20 cellular contexts compared by ENCODE assay signal in genomic region chr3:150421256-150421655, GRCh38. TPM values are rescaled to one million over a fixed set of nuclear protein-coding genes. Genes with fewer than 3 reads are reported as not detected.
DNase-seq lines count a peak whose midpoint lies in the region; ATAC-seq, FAIRE-seq and TF ChIP-seq lines count a peak whose summit lies in the region.
"Had no signal": no experiment of that assay in that cellular context is flagged by ENCODE, and none has a peak within 500 bp of the region (broad histone marks: within the 10 kb centered on the region; RNA-seq: fewer than 3 reads in every experiment).

No MANE protein-coding gene starts in this region.

- peaks cover 65 to 71% (median 68%) of the 10 kb centered on the region in 3 donors for H3K4me1 Mint-ChIP-seq in T-cell

- H3K36me3 Mint-ChIP-seq in T-cell = peaks cover 24% of the 10 kb centered on the region

- no peak for TF ChIP-seq CTCF in PC-9 (conservative IDR thresholded peaks at IDR 0.05)
- TF ChIP-seq CTCF in fibroblast of lung (conservative IDR thresholded peaks at IDR 0.05 in 1 of 2, IDR thresholded peaks at IDR 0.05 in 1 of 2; ENCODE audit: low read depth in 1 of 2, low read length in 2 of 2) = no peak
- TF ChIP-seq CTCF in smooth muscle cell (IDR thresholded peaks at IDR 0.05; ENCODE audit: borderline replicate concordance, insufficient read depth, poor library complexity, severe bottlenecking) = no peak

- peaks cover 61% of the 10 kb centered on the region for H3K4me1 ChIP-seq in PC-9 (replicated peaks; ENCODE audit: insufficient read depth)
- peaks cover 11% of the 10 kb centered on the region for H3K4me1 ChIP-seq in fibroblast of lung (ENCODE audit: control insufficient read depth, extremely low read depth, insufficient read depth, low read length)
- peaks cover 43% of the 10 kb centered on the region for H3K4me1 ChIP-seq in smooth muscle cell (ENCODE audit: low read depth)

- peak; percentile 43 for FAIRE-seq in H54 (lab: Jason Lieb, UNC)
- FAIRE-seq: GM18507, H1, HepG2 had no signal

- intact Hi-C loops in PC-9 (cut with micrococcal nuclease; ENCODE audit: unreplicated experiment) (no loop called here), left cardiac atrium (cut with DNase I) (no loop called here)

- H3K27ac ChIP-seq in PC-9 = 0 out of 2 replicates have a peak overlapping the region, but pooled peaks have one; percentile 25
- H3K27ac ChIP-seq in fibroblast of lung (ENCODE audit: insufficient read depth, low read length) = no peak overlapping the region
- peak overlapping the region; percentile 10 for H3K27ac ChIP-seq in smooth muscle cell (ENCODE audit: low read depth)
- H3K27ac ChIP-seq: BLaER1 treated with 17β-estradiol and CSF1 and Interleukin-3, amounts not matched to agents 10 nM and 100 nM; KMS-11; SJCRH30 had no signal

- no peak overlapping the region for H2AFZ ChIP-seq in PC-9
- no peak overlapping the region for H2AFZ ChIP-seq in fibroblast of lung (ENCODE audit: low read length)
- no peak overlapping the region for H2AFZ ChIP-seq in smooth muscle cell (ENCODE audit: low read depth)

- 78% methylated on average over 3 of the region's 3 CpGs for WGBS in smooth muscle cell (ENCODE audit: low lambda C conversion rate)

- H3K27me3 Mint-ChIP-seq in T-cell = no peaks in the 10 kb centered on the region

- H3K4me3 Mint-ChIP-seq in T-cell = no peak overlapping the region
- H3K4me3 Mint-ChIP-seq: CD8-positive, alpha-beta T cell had no signal

- no peak for TF ChIP-seq POLR2A in H54 (IDR thresholded peaks at IDR 0.05; ENCODE audit: low read depth, low read length)

- CTCF ChIA-PET in PC-9 (lab: Charles Lee) = interaction anchor here (0.5 kb wide), 1 partner anchor 1466 kb away, joined by 14 read pairs; no protein-coding TSS in a partner anchor
- CTCF ChIA-PET in T-cell (lab: Charles Lee) = interaction anchor here in 1 of 2 donors (2.0 kb wide), 1 partner anchor 9 kb away, joined by 5 read pairs; no protein-coding TSS in a partner anchor

- BruUV-seq in PC-9 (replicated peaks; lab: Mats Ljungman, UMichigan) = no TSS peak

- H3K9me3 ChIP-seq in PC-9 (ENCODE audit: insufficient read depth, low read depth) = no peaks in the 10 kb centered on the region
- H3K9me3 ChIP-seq in fibroblast of lung (ENCODE audit: control insufficient read depth, insufficient read depth, low read depth, low read length) = no peaks in the 10 kb centered on the region
- no peaks in the 10 kb centered on the region for H3K9me3 ChIP-seq in smooth muscle cell (replicated peaks; ENCODE audit: low read depth)
- H3K9me3 ChIP-seq: BLaER1 treated with 17β-estradiol and CSF1 and Interleukin-3, amounts not matched to agents 10 nM and 100 nM; SJCRH30 had no signal

- H3K4me3 ChIP-seq in PC-9 = no peak overlapping the region
- H3K4me3 ChIP-seq in fibroblast of lung (replicated peaks in 1 of 4; ENCODE audit: control extremely low read depth in 1 of 4, insufficient read depth in 1 of 4, low read depth in 3 of 4, low read length in 4 of 4) = no peak overlapping the region
- H3K4me3 ChIP-seq in smooth muscle cell = no peak overlapping the region
- H3K4me3 ChIP-seq: BLaER1 treated with 17β-estradiol and CSF1 and Interleukin-3, amounts not matched to agents 10 nM and 100 nM; SJCRH30 had no signal

- H3K9me2 ChIP-seq in PC-9 (ENCODE audit: insufficient read depth) = no peaks in the 10 kb centered on the region

- ATAC-seq in left cardiac atrium (no peak), T-cell (replicated peaks in 1 of 4) (no peak)

- H3K79me2 ChIP-seq in PC-9 (ENCODE audit: low read depth) (peaks cover 100% of the 10 kb centered on the region), fibroblast of lung (ENCODE audit: control insufficient read depth, insufficient read depth, low read length) (peaks cover 99% of the 10 kb centered on the region), smooth muscle cell (ENCODE audit: low read depth) (peaks cover 100% of the 10 kb centered on the region)

- H3K27me3 ChIP-seq in PC-9 (ENCODE audit: insufficient read depth, low read depth) = no peaks in the 10 kb centered on the region
- no peaks in the 10 kb centered on the region for H3K27me3 ChIP-seq in fibroblast of lung (ENCODE audit: control insufficient read depth, insufficient read depth, low read length)
- no peaks in the 10 kb centered on the region for H3K27me3 ChIP-seq in smooth muscle cell (ENCODE audit: low read depth)
- H3K27me3 ChIP-seq: BLaER1 treated with 17β-estradiol and CSF1 and Interleukin-3, amounts not matched to agents 10 nM and 100 nM; SJCRH30 had no signal

- POLR2A ChIA-PET in PC-9 (lab: Charles Lee; ENCODE audit: unreplicated experiment) (interaction anchor here (0.6 kb wide), 1 partner anchor 104 kb away, joined by 4 read pairs; no protein-coding TSS in a partner anchor), T-cell (lab: Charles Lee) (interaction anchor here in 1 of 2 donors (1.7 kb wide), 1 partner anchor 12 kb away, joined by 7 read pairs; the partner anchor contains the start of gene TSC22D2)

- H4K20me1 ChIP-seq in PC-9 (ENCODE audit: insufficient read depth) = 0 out of 2 replicates have a peak, but pooled peaks cover 4% of the 10 kb centered on the region
- H4K20me1 ChIP-seq in fibroblast of lung (ENCODE audit: control insufficient read depth, extremely low read depth, insufficient read depth, low read length) = peaks cover 10% of the 10 kb centered on the region
- peaks cover 100% of the 10 kb centered on the region for H4K20me1 ChIP-seq in smooth muscle cell (ENCODE audit: low read depth)

- H3K9me3 Mint-ChIP-seq in T-cell = no peaks in the 10 kb centered on the region
- H3K9me3 Mint-ChIP-seq: CD8-positive, alpha-beta T cell had no signal

- H3K9ac ChIP-seq in fibroblast of lung (ENCODE audit: insufficient read depth, low read length) (no peak overlapping the region), smooth muscle cell (ENCODE audit: low read depth) (no peak overlapping the region)
- H3K9ac ChIP-seq: BLaER1 treated with 17β-estradiol and CSF1 and Interleukin-3, amounts not matched to agents 10 nM and 100 nM; KMS-11 had no signal

- H3F3A ChIP-seq in PC-9 (ENCODE audit: insufficient read depth, low read depth) (peaks cover 35% of the 10 kb centered on the region), smooth muscle cell (ENCODE audit: low read depth) (no peaks in the 10 kb centered on the region)

- H3K36me3 ChIP-seq in PC-9 (ENCODE audit: low read depth) = peaks cover 43% of the 10 kb centered on the region
- H3K36me3 ChIP-seq in fibroblast of lung (ENCODE audit: control insufficient read depth, insufficient read depth, low read length) = peaks cover 2% of the 10 kb centered on the region
- peaks cover 5% of the 10 kb centered on the region for H3K36me3 ChIP-seq in smooth muscle cell (ENCODE audit: low read depth)

- peak overlapping the region; percentile 23; the same call in 1 of the 2 replicates for H3K4me2 ChIP-seq in PC-9
- peak overlapping the region; percentile 5 for H3K4me2 ChIP-seq in fibroblast of lung (ENCODE audit: extremely low read depth, insufficient read depth, low read length)
- peak overlapping the region; percentile 43 for H3K4me2 ChIP-seq in smooth muscle cell
- H3K4me2 ChIP-seq: BLaER1 treated with 17β-estradiol and CSF1 and Interleukin-3, amounts not matched to agents 10 nM and 100 nM; KMS-11 had no signal

- DNase-seq in H54 (ENCODE audit: insufficient read length, low spot score) = no peak
- no peak for DNase-seq in PC-9
- no peak for DNase-seq in fibroblast of lung (ENCODE audit: low read depth in 2 of 2)
- DNase-seq in smooth muscle cell (lab: John Stamatoyannopoulos, UW; ENCODE audit: unreplicated experiment) = no peak
- no peak for DNase-seq in left cardiac atrium
- DNase-seq in NK-92 treated with Interleukin-12 subunit alpha and Interleukin-12 subunit beta, amount 100 ng/mL, for 24 hours (lab: John Stamatoyannopoulos, UW) = no peak
- DNase-seq in T-cell = no peak
- DNase-seq: Calu3; CD8-positive, alpha-beta T cell; DMS53; NCI-H1417; NCI-H187 treated with DMSO at 0.1 percent for 48 hours; NCI-H2171; NCI-H748 treated with DMSO at 0.1 percent for 48 hours; SJCRH30 had no signal

- no peak overlapping the region for H3K27ac Mint-ChIP-seq in T-cell
- H3K27ac Mint-ChIP-seq: CD8-positive, alpha-beta T cell had no signal

RNA-seq across cellular contexts. Expression of gene TSC22D2, which starts 13.2 kb away (rescaled TPM):
- total RNA-seq in PC-9 (2021) = 20.5 and 32.0 TPM in 2 replicates
- total RNA-seq in fibroblast of lung = 10.3 and 23.6 TPM in 2 replicates
- 29.3 and 45.5 TPM in 2 replicates for polyA plus RNA-seq in fibroblast of lung
- polyA plus RNA-seq in fibroblast of lung (2012) = 30.3 and 41.2 TPM in 2 replicates
- polyA minus RNA-seq in fibroblast of lung (ENCODE audit: low replicate concordance) = 11.1 and 13.0 TPM in 2 replicates
- 37.0 and 43.5 TPM in 2 replicates for total RNA-seq in smooth muscle cell
- 31.7 and 36.1 TPM in 2 replicates for polyA plus RNA-seq in smooth muscle cell
- total RNA-seq in left cardiac atrium = 10 to 100 TPM; 24.0 to 34.9 TPM
- total RNA-seq in T-cell = 10 to 100 TPM; 21.2 to 55.0 (median 23.3) TPM
